19 cellular contexts compared by ENCODE assay signal in the genomic region with DNA sequence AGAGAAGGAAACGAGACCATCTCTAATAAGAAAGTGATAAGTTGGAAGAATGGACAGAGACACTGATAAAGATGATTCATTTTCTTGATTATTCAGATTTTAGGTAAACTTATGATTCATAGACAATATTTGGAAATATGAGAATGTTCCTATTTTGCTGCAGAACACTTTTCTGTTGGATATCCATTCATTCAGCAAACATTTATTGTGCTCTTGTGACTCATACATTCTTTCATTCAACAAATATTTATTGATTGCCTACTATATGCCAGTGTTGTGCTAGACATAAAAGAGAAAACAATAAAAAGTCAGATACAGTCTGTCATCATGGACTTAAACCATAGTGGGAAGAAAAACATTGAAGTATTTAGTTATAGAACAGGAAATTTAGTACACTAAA.
DNase-seq lines count a peak whose midpoint lies in the region; ATAC-seq and TF ChIP-seq lines count a peak whose summit lies in the region.
"Had no signal": no experiment of that assay in that cellular context is flagged by ENCODE, and none has a peak within 500 bp of the region (broad histone marks: within the 10 kb centered on the region; RNA-seq: fewer than 3 reads in every experiment).

No MANE protein-coding gene starts in this region.

- TF ChIP-seq CTCF in RWPE2 (IDR thresholded peaks at IDR 0.05; ENCODE audit: poor library complexity, severe bottlenecking): no peak
- TF ChIP-seq CTCF in right lobe of liver (IDR thresholded peaks at IDR 0.05): no peak

- H3K4me3 ChIP-seq in RWPE2 (ENCODE audit: severe bottlenecking) (no peak overlapping the region), right lobe of liver (no peak overlapping the region)
- H3K4me3 ChIP-seq: GM12878, SJCRH30 had no signal

- H3K27me3 ChIP-seq in RWPE2 (ENCODE audit: insufficient read depth, poor library complexity, severe bottlenecking) (no peaks in the 10 kb centered on the region), right lobe of liver (no peaks in the 10 kb centered on the region)
- H3K27me3 ChIP-seq: SJCRH30 had no signal

- H3K9me3 ChIP-seq in RWPE2 (ENCODE audit: severe bottlenecking): no peaks in the 10 kb centered on the region
- H3K9me3 ChIP-seq in right lobe of liver: no peaks in the 10 kb centered on the region
- H3K9me3 ChIP-seq: SJCRH30 had no signal

- H3K36me3 ChIP-seq in RWPE2 (ENCODE audit: low read depth) (no peaks in the 10 kb centered on the region), right lobe of liver (no peaks in the 10 kb centered on the region)
- H3K36me3 ChIP-seq: SJCRH30 had no signal

- DNase-seq in NCI-H748 (lab: John Stamatoyannopoulos, UW; ENCODE audit: unreplicated experiment) (peak; percentile 25), NCI-H748 treated with DMSO at 0.1 percent for 48 hours (lab: John Stamatoyannopoulos, UW) (no peak), LHCN-M2 (ENCODE audit: low read depth) (peak; percentile 0), RWPE2 (ENCODE audit: low spot score) (no peak), right lobe of liver (no peak), nucleus accumbens (lab: John Stamatoyannopoulos, UW) (no peak)
- DNase-seq: 8988T, Calu3, NCI-H1092 treated with DMSO at 0.1 percent for 48 hours, NCI-H1436, NCI-H187, NCI-H2171 treated with DMSO at 0.1 percent for 48 hours, NCI-H510A treated with DMSO at 0.1 percent for 48 hours, SJCRH30 had no signal

- no peak overlapping the region for H3K27ac ChIP-seq in RWPE2 (ENCODE audit: poor library complexity, severe bottlenecking)
- H3K27ac ChIP-seq in right lobe of liver: no peak overlapping the region
- H3K27ac ChIP-seq: KMS-11, SJCRH30 had no signal

- WGBS in right lobe of liver (ENCODE audit: insufficient coverage, low coverage, low lambda C conversion rate, missing lambda C conversion rate): 18% methylated on average over 1 of the region's 1 CpG

- intact Hi-C loops in right lobe of liver (cut with DNase I): no loop called here

- no peak for TF ChIP-seq POLR2A in right lobe of liver (IDR thresholded peaks at IDR 0.05)

- H3K4me1 ChIP-seq in RWPE2 (ENCODE audit: insufficient read depth, poor library complexity, severe bottlenecking): no peaks in the 10 kb centered on the region
- no peaks in the 10 kb centered on the region for H3K4me1 ChIP-seq in right lobe of liver
- H3K4me1 ChIP-seq: SJCRH30 had no signal

- ATAC-seq in RWPE2 (ENCODE audit: low read depth): peak; percentile 67
- no peak for ATAC-seq in GM18502 (IDR thresholded peaks at IDR 0.05; ENCODE audit: poor library complexity, unreplicated experiment)
- no peak for ATAC-seq in right lobe of liver
- ATAC-seq in GM19452 (IDR thresholded peaks at IDR 0.05; ENCODE audit: unreplicated experiment): no peak
- ATAC-seq: GM12878, SK-N-SH treated with all-trans-retinoic acid at 6 μM for 48 hours had no signal

Comparison
In these comparisons a context has a peak if more than half of its experiments do, and no peak if none do; other contexts are left out.
1. DNase-seq: peak in NCI-H748 (single experiment) and LHCN-M2 (single experiment); none in NCI-H748 treated with DMSO at 0.1 percent for 48 hours (single experiment), RWPE2 (single experiment), right lobe of liver (0 of 3) and nucleus accumbens (0 of 56).